8 cellular contexts compared by ENCODE assay signal in the genomic region with DNA sequence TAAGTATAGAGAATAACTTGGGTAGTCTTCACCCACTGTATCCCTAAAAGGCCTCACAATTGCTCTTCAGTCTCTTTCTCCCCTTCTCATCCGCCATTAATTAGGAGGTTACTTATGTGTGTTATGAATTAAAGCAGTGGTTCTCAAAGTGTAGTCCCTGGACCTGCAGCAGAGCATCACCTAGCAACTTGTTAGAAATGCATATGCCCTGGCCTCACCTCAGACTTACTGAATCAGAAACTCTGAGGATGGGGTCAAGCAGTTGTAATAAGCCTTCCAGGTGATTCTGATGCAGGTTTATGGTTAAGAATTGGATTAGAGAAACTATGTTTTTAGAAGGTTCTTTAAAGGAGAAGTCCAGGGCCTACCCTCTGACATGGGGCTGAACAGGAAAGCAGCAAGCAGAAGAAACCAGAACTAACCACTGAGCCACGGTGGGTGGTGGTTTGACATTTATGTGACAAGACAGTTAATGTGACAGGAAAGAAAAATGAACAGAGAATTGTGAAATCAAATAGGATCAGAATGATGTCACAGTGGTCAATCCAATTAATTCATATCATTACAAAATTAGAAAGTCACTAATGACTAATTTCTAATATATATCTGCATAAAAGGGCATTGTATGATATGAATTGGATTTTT. TPM values are rescaled to one million over a fixed set of nuclear protein-coding genes. Genes with fewer than 3 reads are reported as not detected.
DNase-seq lines count a peak whose midpoint lies in the region; ATAC-seq and TF ChIP-seq lines count a peak whose summit lies in the region.

No MANE protein-coding gene starts in this region.

- H4K20me1 ChIP-seq in BLaER1 = no peaks in the 10 kb centered on the region

- no peaks in the 10 kb centered on the region; the same call in 1 of the 2 replicates for H3K27me3 ChIP-seq in BLaER1
- no peaks in the 10 kb centered on the region for H3K27me3 ChIP-seq in prostate gland (replicated peaks; ENCODE audit: insufficient read depth)
- no peaks in the 10 kb centered on the region for H3K27me3 ChIP-seq in WERI-Rb-1 (ENCODE audit: insufficient read depth, low read depth, severe bottlenecking)

- TF ChIP-seq CTCF in prostate gland (IDR thresholded peaks at IDR 0.05) (no peak), WERI-Rb-1 (IDR thresholded peaks at IDR 0.05; ENCODE audit: low read depth, low read length) (no peak)

- peak; percentile 31 for DNase-seq in SKM-1 (lab: John Stamatoyannopoulos, UW; ENCODE audit: unreplicated experiment)
- DNase-seq in medulla oblongata (ENCODE audit: extremely low spot score) = peak; percentile 45
- no peak for DNase-seq in 8988T
- DNase-seq in prostate gland (ENCODE audit: low spot score) = no peak
- DNase-seq in WERI-Rb-1 = no peak
- DNase-seq in GOT3 (lab: John Stamatoyannopoulos, UW) = no peak

- no peak for TF ChIP-seq POLR2A in prostate gland (IDR thresholded peaks at IDR 0.05)

- peak overlapping the region; percentile 13; the same call in 1 of the 2 replicates for H3K4me2 ChIP-seq in BLaER1

- H3K9ac ChIP-seq in BLaER1 = no peak overlapping the region

- H3K4me1 ChIP-seq in BLaER1 (0 out of 2 replicates have a peak, but pooled peaks cover 5% of the 10 kb centered on the region), prostate gland (replicated peaks) (no peaks in the 10 kb centered on the region)

- intact Hi-C loops in prostate gland (cut with DNase I) = no loop called here

- H3K4me3 ChIP-seq in BLaER1 (no peak overlapping the region), prostate gland (no peak overlapping the region), WERI-Rb-1 (ENCODE audit: low read depth, low read length) (no peak overlapping the region)

- 78% methylated on average over 2 of the region's 2 CpGs for WGBS in prostate gland

- H3K27ac ChIP-seq in BLaER1 (no peak overlapping the region), prostate gland (peak overlapping the region in 1 of 2 donors; percentile 22), WERI-Rb-1 (no peak overlapping the region)

- H3K9me3 ChIP-seq in BLaER1 (no peaks in the 10 kb centered on the region), prostate gland (no peaks in the 10 kb centered on the region), WERI-Rb-1 (ENCODE audit: severe bottlenecking) (no peaks in the 10 kb centered on the region)

- H3K36me3 ChIP-seq in BLaER1 (no peaks in the 10 kb centered on the region), prostate gland (no peaks in the 10 kb centered on the region), WERI-Rb-1 (no peaks in the 10 kb centered on the region; the same call in 1 of the 2 replicates)

- ATAC-seq in GM21528 (IDR thresholded peaks at IDR 0.05; ENCODE audit: low FRiP score, unreplicated experiment) = peak; percentile 52

RNA-seq across cellular contexts. Expression of a gene that starts 37.6 kb away (rescaled TPM):
- total RNA-seq in prostate gland = 1 to 10 TPM; 7.0 to 9.3 TPM

Comparison
In these comparisons a context has a peak if more than half of its experiments do, and no peak if none do; other contexts are left out.
1. DNase-seq: peak in SKM-1 (single experiment) and medulla oblongata (single experiment); none in 8988T (single experiment), prostate gland (single experiment), WERI-Rb-1 (single experiment) and GOT3 (single experiment).